10 cellular contexts compared by ENCODE assay signal in the genomic region with DNA sequence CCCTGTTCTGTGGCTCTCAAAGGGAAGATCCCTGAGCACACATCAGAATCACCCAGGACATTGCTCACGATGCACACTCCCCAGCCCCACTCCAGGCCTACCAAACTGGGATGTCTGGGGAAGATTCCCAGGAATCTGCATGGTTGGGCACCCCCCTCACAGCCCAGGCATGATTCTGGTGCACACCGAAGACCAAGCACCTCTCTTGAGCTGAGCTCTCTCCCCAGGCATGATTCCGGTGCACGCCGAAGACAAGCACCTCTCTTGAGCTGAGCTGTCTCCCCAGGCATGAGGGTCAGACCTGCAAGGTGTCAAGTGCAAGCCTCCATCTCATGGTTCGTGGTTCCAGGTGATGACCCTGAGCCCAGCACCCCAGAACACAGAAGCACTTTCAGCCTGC.
DNase-seq lines count a peak whose midpoint lies in the region; ATAC-seq and TF ChIP-seq lines count a peak whose summit lies in the region.
"Had no signal": no experiment of that assay in that cellular context is flagged by ENCODE, and none has a peak within 500 bp of the region (broad histone marks: within the 10 kb centered on the region; RNA-seq: fewer than 3 reads in every experiment).

No MANE protein-coding gene starts in this region.

- peaks cover 4% of the 10 kb centered on the region for H3K36me3 Mint-ChIP-seq in activated CD8-positive, alpha-beta memory T cell treated with anti-CD3 and anti-CD28 coated beads, Interleukin-2, amount 10 ng/mL, durations not matched to agents 7 days and 5 days
- no peaks in the 10 kb centered on the region for H3K36me3 Mint-ChIP-seq in nephron (ENCODE audit: low read depth)

- no peaks in the 10 kb centered on the region for H3K9me3 Mint-ChIP-seq in activated CD8-positive, alpha-beta memory T cell treated with anti-CD3 and anti-CD28 coated beads, Interleukin-2, amount 10 ng/mL, durations not matched to agents 7 days and 5 days (ENCODE audit: low read depth)
- H3K9me3 Mint-ChIP-seq in nephron = peaks cover 8% of the 10 kb centered on the region

- DNase-seq in activated CD8-positive, alpha-beta memory T cell treated with anti-CD3 and anti-CD28 coated beads, Interleukin-2, amount 10 ng/mL, durations not matched to agents 7 days and 5 days = peak; percentile 23
- no peak for DNase-seq in activated CD8-positive, alpha-beta memory T cell treated with anti-CD3 and anti-CD28 coated beads, Interleukin-2, amount 50 U/mL, for 4 hours
- DNase-seq in esophagus squamous epithelium (lab: John Stamatoyannopoulos, UW) = no peak
- DNase-seq in thyroid gland = no peak
- no peak for DNase-seq in H4 (ENCODE audit: low spot score)
- DNase-seq in NCI-H1105 (lab: John Stamatoyannopoulos, UW) = no peak
- DNase-seq in Karpas-422 = no peak
- DNase-seq: HCEC 1CT, NCI-H2081 had no signal

- no peak overlapping the region for H3K4me2 ChIP-seq in Karpas-422 (ENCODE audit: low read depth, low read length, poor library complexity, severe bottlenecking)

- no peaks in the 10 kb centered on the region for H3K27me3 ChIP-seq in esophagus squamous epithelium
- H3K27me3 ChIP-seq in thyroid gland = no peaks in the 10 kb centered on the region
- no peaks in the 10 kb centered on the region for H3K27me3 ChIP-seq in Karpas-422 (ENCODE audit: low read length)

- peaks cover 48 to 75% (median 49%) of the 10 kb centered on the region in 3 donors for H3K4me1 ChIP-seq in esophagus squamous epithelium
- H3K4me1 ChIP-seq in thyroid gland = peaks cover 0 to 43% of the 10 kb centered on the region in 2 donors
- H3K4me1 ChIP-seq in Karpas-422 (ENCODE audit: low read length) = peaks cover 10% of the 10 kb centered on the region

- no peak overlapping the region for H3K9ac ChIP-seq in Karpas-422 (ENCODE audit: low read length)

- H3K27ac ChIP-seq in esophagus squamous epithelium = peak overlapping the region; percentile 88 to 91 (median 88)
- peak overlapping the region in 2 of 3 donors; percentile 59 to 83 for H3K27ac ChIP-seq in thyroid gland
- no peak overlapping the region for H3K27ac ChIP-seq in Karpas-422 (ENCODE audit: low read length)

- ATAC-seq in activated CD8-positive, alpha-beta memory T cell treated with anti-CD3 and anti-CD28 coated beads, Interleukin-2, amount 10 ng/mL, durations not matched to agents 7 days and 5 days = no peak

- H3K4me3 Mint-ChIP-seq in activated CD8-positive, alpha-beta memory T cell treated with anti-CD3 and anti-CD28 coated beads, Interleukin-2, amount 10 ng/mL, durations not matched to agents 7 days and 5 days = no peak overlapping the region
- no peak overlapping the region for H3K4me3 Mint-ChIP-seq in nephron

- H3K9me2 ChIP-seq in Karpas-422 (replicated peaks; ENCODE audit: insufficient read depth, low read length) = no peaks in the 10 kb centered on the region

- no peak for TF ChIP-seq CTCF in esophagus squamous epithelium (IDR thresholded peaks at IDR 0.05)
- TF ChIP-seq CTCF in nephron (IDR thresholded peaks at IDR 0.05; ENCODE audit: unreplicated experiment in 3 of 3) = no peak
- no peak for TF ChIP-seq CTCF in thyroid gland (IDR thresholded peaks at IDR 0.05)

- no peak for TF ChIP-seq POLR2A in esophagus squamous epithelium (IDR thresholded peaks at IDR 0.05)
- TF ChIP-seq POLR2A in thyroid gland (IDR thresholded peaks at IDR 0.05) = no peak

- H2AFZ ChIP-seq in Karpas-422 (ENCODE audit: low read length) = no peak overlapping the region

- no peak overlapping the region for H3K4me3 ChIP-seq in esophagus squamous epithelium
- H3K4me3 ChIP-seq in thyroid gland (replicated peaks in 1 of 3) = no peak overlapping the region
- no peak overlapping the region for H3K4me3 ChIP-seq in Karpas-422 (ENCODE audit: low read length)

- H3K27me3 Mint-ChIP-seq in activated CD8-positive, alpha-beta memory T cell treated with anti-CD3 and anti-CD28 coated beads, Interleukin-2, amount 10 ng/mL, durations not matched to agents 7 days and 5 days = peaks cover 25% of the 10 kb centered on the region
- H3K27me3 Mint-ChIP-seq in nephron (ENCODE audit: low read depth) = peaks cover 4% of the 10 kb centered on the region

- H3K4me1 Mint-ChIP-seq in activated CD8-positive, alpha-beta memory T cell treated with anti-CD3 and anti-CD28 coated beads, Interleukin-2, amount 10 ng/mL, durations not matched to agents 7 days and 5 days = peaks cover 36% of the 10 kb centered on the region
- peaks cover 51% of the 10 kb centered on the region for H3K4me1 Mint-ChIP-seq in nephron

- H3K79me2 ChIP-seq in Karpas-422 (ENCODE audit: low read length) = no peaks in the 10 kb centered on the region

- intact Hi-C loops in esophagus squamous epithelium (cut with DNase I) = no loop called here
- intact Hi-C loops in thyroid gland (cut with DNase I) = no loop called here

- H4K20me1 ChIP-seq in Karpas-422 (ENCODE audit: insufficient read depth, low read depth, low read length) = no peaks in the 10 kb centered on the region

- H3K36me3 ChIP-seq in esophagus squamous epithelium = no peaks in the 10 kb centered on the region
- no peaks in the 10 kb centered on the region for H3K36me3 ChIP-seq in thyroid gland
- no peaks in the 10 kb centered on the region for H3K36me3 ChIP-seq in Karpas-422 (ENCODE audit: insufficient read depth, low read length)

- CTCF ChIA-PET in activated CD8-positive, alpha-beta memory T cell treated with anti-CD3 and anti-CD28 coated beads, Interleukin-2, amount 10 ng/mL, durations not matched to agents 7 days and 5 days (lab: Charles Lee) = no interaction called here

- WGBS in esophagus squamous epithelium, 2 donors = 100% methylated on average over 4 of the region's 6 CpGs; no CpG with 5 or more reads in 1 of the 2 donors
- WGBS in thyroid gland, 2 donors = 100% methylated on average over 2 of the region's 6 CpGs; no CpG with 5 or more reads in 1 of the 2 donors

- H3K27ac Mint-ChIP-seq in activated CD8-positive, alpha-beta memory T cell treated with anti-CD3 and anti-CD28 coated beads, Interleukin-2, amount 10 ng/mL, durations not matched to agents 7 days and 5 days = no peak overlapping the region
- peak overlapping the region in 2 of 3 experiments; percentile 71 to 96 for H3K27ac Mint-ChIP-seq in nephron

- no peaks in the 10 kb centered on the region for H3K9me3 ChIP-seq in esophagus squamous epithelium
- H3K9me3 ChIP-seq in thyroid gland = no peaks in the 10 kb centered on the region
- no peaks in the 10 kb centered on the region for H3K9me3 ChIP-seq in Karpas-422 (ENCODE audit: low read length)
